In genomic region chr12:124686001-124686884, GRCh38 we compare ENCODE assay signal across 11 cellular contexts.
DNase-seq lines count a peak whose midpoint lies in the region; ATAC-seq, FAIRE-seq and TF ChIP-seq lines count a peak whose summit lies in the region.
"Had no signal": no experiment of that assay in that cellular context is flagged by ENCODE, and none has a peak within 500 bp of the region (broad histone marks: within the 10 kb centered on the region; RNA-seq: fewer than 3 reads in every experiment).

No MANE protein-coding gene starts in this region.

- in situ Hi-C loops in brain microvascular endothelial cell (cut with HindIII; ENCODE audit: low pct_ligation_motif_present, low sequenced_read_pairs): no loop called here

- H3K9me3 ChIP-seq in left ventricle myocardium inferior (replicated peaks) (peaks cover 3% of the 10 kb centered on the region), uterus (no peaks in the 10 kb centered on the region)

- peak overlapping the region; percentile 93 for H3K27ac ChIP-seq in left ventricle myocardium inferior (replicated peaks)
- peak overlapping the region; percentile 61 for H3K27ac ChIP-seq in brain microvascular endothelial cell
- peak overlapping the region; percentile 84 to 89 for H3K27ac ChIP-seq in uterus
- H3K27ac ChIP-seq: cardiac muscle cell had no signal

- intact Hi-C loops in left ventricle myocardium inferior (cut with micrococcal nuclease) (no loop called here), cardiac septum (cut with DNase I) (no loop called here), uterus (cut with DNase I; ENCODE audit: low total_unique reads) (no loop called here)

- H3K4me1 ChIP-seq in left ventricle myocardium inferior (peaks cover 79% of the 10 kb centered on the region), uterus (peaks cover 0 to 24% of the 10 kb centered on the region in 2 donors)

- FAIRE-seq in D721Med (lab: Jason Lieb, UNC): no peak
- no peak for FAIRE-seq in urothelium cell line (lab: Jason Lieb, UNC)

- no peak for TF ChIP-seq CTCF in left ventricle myocardium inferior (IDR thresholded peaks at IDR 0.05; ENCODE audit: borderline replicate concordance)
- no peak for TF ChIP-seq CTCF in brain microvascular endothelial cell (IDR thresholded peaks at IDR 0.05; ENCODE audit: low read depth, low read length, missing control alignments)
- TF ChIP-seq CTCF in uterus (IDR thresholded peaks at IDR 0.05): no peak
- TF ChIP-seq CTCF in D721Med (IDR thresholded peaks at IDR 0.05; ENCODE audit: insufficient read depth, missing control alignments): no peak

- TF ChIP-seq POLR2A in uterus (IDR thresholded peaks at IDR 0.05): no peak

- no peak for ATAC-seq in GM18873 (IDR thresholded peaks at IDR 0.05; ENCODE audit: low FRiP score, unreplicated experiment)
- ATAC-seq: activated CD8-positive, alpha-beta T cell treated with anti-CD3 and anti-CD28 coated beads for 36 hours had no signal

- H3K36me3 ChIP-seq in left ventricle myocardium inferior: no peaks in the 10 kb centered on the region
- no peaks in the 10 kb centered on the region for H3K36me3 ChIP-seq in brain microvascular endothelial cell (replicated peaks)
- no peaks in the 10 kb centered on the region for H3K36me3 ChIP-seq in uterus
- H3K36me3 ChIP-seq: cardiac muscle cell had no signal

- no peaks in the 10 kb centered on the region for H3K27me3 ChIP-seq in left ventricle myocardium inferior (ENCODE audit: low read depth)
- no peaks in the 10 kb centered on the region for H3K27me3 ChIP-seq in brain microvascular endothelial cell (replicated peaks)
- no peaks in the 10 kb centered on the region for H3K27me3 ChIP-seq in uterus
- H3K27me3 ChIP-seq: cardiac muscle cell had no signal

- no peak for DNase-seq in left ventricle myocardium inferior
- no peak for DNase-seq in cardiac septum (ENCODE audit: low spot score)
- DNase-seq in brain microvascular endothelial cell: peak; percentile 54
- peak; percentile 86 for DNase-seq in kidney tubule cell (ENCODE audit: low spot score)
- DNase-seq in uterus: peak in 1 of 2 donors; percentile 60
- no peak for DNase-seq in D721Med (ENCODE audit: insufficient read length, low spot score)
- no peak for DNase-seq in urothelium cell line (ENCODE audit: low spot score)
- DNase-seq: activated CD8-positive, alpha-beta T cell treated with anti-CD3 and anti-CD28 coated beads for 36 hours; MV-4-11 had no signal

- H3K4me3 ChIP-seq in left ventricle myocardium inferior (peak overlapping the region; percentile 41), brain microvascular endothelial cell (ENCODE audit: low read depth, low read length) (no peak overlapping the region), uterus (no peak overlapping the region)
- H3K4me3 ChIP-seq: cardiac muscle cell had no signal

Comparison
In these comparisons a context has a peak if more than half of its experiments do, and no peak if none do; other contexts are left out.
1. DNase-seq: peak in brain microvascular endothelial cell (single experiment) and kidney tubule cell (single experiment); none in left ventricle myocardium inferior (single experiment), cardiac septum (single experiment), D721Med (single experiment) and urothelium cell line (single experiment).
2. Peak in every context shown above with its lines, with median percentiles within 50 percentile points of each other: H3K27ac ChIP-seq.